8 cellular contexts compared by ENCODE assay signal in the genomic region with DNA sequence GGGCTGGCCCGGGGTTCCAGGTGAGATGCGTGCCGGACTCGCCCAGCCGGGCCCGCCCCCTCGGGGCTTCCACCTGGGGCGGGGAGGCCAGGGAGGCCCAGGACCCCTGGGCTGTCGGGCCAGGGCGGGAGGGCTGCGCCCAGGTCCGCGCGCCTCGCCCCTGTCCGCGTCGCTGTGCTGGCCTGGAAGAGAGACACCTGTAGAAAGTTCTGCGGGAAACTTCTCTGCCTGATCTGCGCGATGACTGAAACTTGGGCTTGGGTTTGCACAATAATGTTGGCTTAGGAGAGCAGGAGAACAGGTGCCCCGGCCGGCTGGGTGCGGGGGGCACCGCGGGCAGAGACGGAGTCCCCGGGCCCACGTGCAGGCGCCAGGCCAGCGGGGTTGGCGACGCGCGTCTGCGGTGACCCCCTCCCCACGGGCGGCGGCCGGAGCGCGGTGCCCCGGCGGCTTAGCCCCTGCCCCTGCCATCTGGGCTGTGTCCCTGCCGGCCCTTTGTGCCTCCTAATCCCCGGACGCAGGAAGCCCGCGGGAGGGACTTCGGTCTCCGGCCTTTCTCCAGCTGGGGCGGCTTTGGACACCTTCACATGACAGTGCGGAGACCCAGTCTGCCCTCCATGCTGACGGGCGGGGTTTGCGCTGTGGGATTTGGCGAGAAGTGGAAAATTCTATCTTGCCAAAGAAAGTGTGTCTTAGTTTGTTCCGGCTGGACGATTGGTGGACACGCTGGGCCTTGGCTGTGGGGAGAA. TPM values are rescaled to one million over a fixed set of nuclear protein-coding genes. Genes with fewer than 3 reads are reported as not detected.
DNase-seq lines count a peak whose midpoint lies in the region; ATAC-seq, FAIRE-seq and TF ChIP-seq lines count a peak whose summit lies in the region.

No MANE protein-coding gene starts in this region.

- CTCF ChIA-PET in K562 (lab: Yijun Ruan, JAX; ENCODE audit: low intra/inter-chr PET ratio), result interaction anchor here (2.3 kb wide), 1 partner anchor 10 kb away, joined by 9 read pairs; a partner anchor contains a TSS

- H3K4me1 ChIP-seq in K562 (replicated peaks in 1 of 2; ENCODE audit: control insufficient read depth in 2 of 2, insufficient read depth in 2 of 2, low read length in 2 of 2) (peaks cover 12 to 35% of the 10 kb centered on the region in 2 experiments), lung (ENCODE audit: control insufficient read depth in 2 of 2, insufficient read depth in 2 of 2, low read length in 2 of 2) (peaks cover 0 to 9% of the 10 kb centered on the region in 2 donors), aorta (ENCODE audit: control insufficient read depth in 1 of 2, insufficient read depth in 2 of 2, low read length in 2 of 2) (no peaks in the 10 kb centered on the region)

- no TSS peak for BruUV-seq in K562 (replicated peaks; lab: Mats Ljungman, UMichigan)

- intact Hi-C loops in K562 (cut with micrococcal nuclease), result loop anchor here (10.0 kb wide), 1 partner anchor 241 kb away; a partner anchor contains a TSS
- intact Hi-C loops in aorta (cut with DNase I), result no loop called here

- H3K27ac ChIP-seq in K562 (ENCODE audit: extremely low read depth, low read depth, low read length) (peak overlapping the region; percentile 48; the same call in 1 of the 3 replicates), lung (ENCODE audit: low read depth in 1 of 2, low read length in 1 of 2) (peak overlapping the region in 1 of 2 donors; percentile 85), aorta (ENCODE audit: low read depth in 1 of 2, low read length in 2 of 2) (no peak overlapping the region)

- peak; percentile 60 for DNase-seq in GM13977 (ENCODE audit: low spot score)
- peak in 2 of 4 experiments; percentile 30 to 33 for DNase-seq in K562 (ENCODE audit: extremely low read depth in 1 of 4, low spot score in 3 of 4)
- peak; percentile 48 for DNase-seq in lung (ENCODE audit: low spot score)
- DNase-seq in aorta, result no peak
- DNase-seq in effector CD4-positive, alpha-beta T cell, result no peak
- DNase-seq in stimulated activated CD4-positive, alpha-beta T cell treated with anti-CD3 and anti-CD28 coated beads, Interleukin-12 subunit alpha, Interleukin-12 subunit beta, amount 100 ng/mL, for 4 hours, result no peak

- in situ Hi-C loops in GM13977 (cut with MboI; ENCODE audit: low pct_unique_long_range_greater_than_20kb, low sequenced_read_pairs, unreplicated experiment), result no loop called here
- in situ Hi-C loops in K562 (cut with MboI), result no loop called here

- peak overlapping the region; percentile 94 for H3K4me3 ChIP-seq in K562
- H3K4me3 ChIP-seq in lung, result peak overlapping the region; percentile 64
- H3K4me3 ChIP-seq in aorta (ENCODE audit: low read length in 2 of 2), result peak overlapping the region; percentile 56 to 57

- peaks cover 32% of the 10 kb centered on the region for H3K36me3 ChIP-seq in K562 (ENCODE audit: control insufficient read depth, insufficient read depth, low read length)
- H3K36me3 ChIP-seq in lung (ENCODE audit: control insufficient read depth in 2 of 2, insufficient read depth in 2 of 2, low read length in 2 of 2), result peaks cover 0 to 9% of the 10 kb centered on the region in 2 donors
- no peaks in the 10 kb centered on the region for H3K36me3 ChIP-seq in aorta (ENCODE audit: control insufficient read depth in 1 of 2, insufficient read depth in 2 of 2, low read length in 1 of 2)

- no peaks in the 10 kb centered on the region for H3K27me3 ChIP-seq in K562 (ENCODE audit: control insufficient read depth in 2 of 2, insufficient read depth in 2 of 2, low read length in 2 of 2)
- H3K27me3 ChIP-seq in lung (ENCODE audit: control insufficient read depth, insufficient read depth), result no peaks in the 10 kb centered on the region
- no peaks in the 10 kb centered on the region for H3K27me3 ChIP-seq in aorta (ENCODE audit: control insufficient read depth in 1 of 2, insufficient read depth in 2 of 2, low read length in 1 of 2)

- no peak for TF ChIP-seq POLR2A in K562 (conservative IDR thresholded peaks at IDR 0.05)

- WGBS in K562 (ENCODE audit: insufficient coverage, low coverage, missing lambda C conversion rate), result 2% methylated on average over 36 of the region's 60 CpGs
- 1 to 5% methylated on average over 33 to 60 of the region's 60 CpGs for WGBS in lung, 2 donors
- WGBS in aorta, 2 donors, result 1 to 2% methylated on average over 56 to 60 of the region's 60 CpGs

- no peak for TF ChIP-seq EP300 in K562 (IDR thresholded peaks at IDR 0.05; ENCODE audit: low read length)

- H3K9me3 ChIP-seq in K562 (replicated peaks; ENCODE audit: control insufficient read depth, insufficient read depth, low read depth, low read length) (no peaks in the 10 kb centered on the region), lung (ENCODE audit: control insufficient read depth in 2 of 2, insufficient read depth in 1 of 2, low read length in 1 of 2) (peaks cover 0 to 3% of the 10 kb centered on the region in 2 donors), aorta (ENCODE audit: control insufficient read depth, low read length) (no peaks in the 10 kb centered on the region)

- peak; percentile 3 for ATAC-seq in HG03432 (IDR thresholded peaks at IDR 0.05; ENCODE audit: unreplicated experiment)
- peak; percentile 42 for ATAC-seq in K562
- ATAC-seq in lung (ENCODE audit: insufficient read depth, low FRiP score), result peak; percentile 10
- peak; percentile 5 for ATAC-seq in aorta (ENCODE audit: low FRiP score)
- ATAC-seq in HG02970 (IDR thresholded peaks at IDR 0.05; ENCODE audit: low FRiP score, unreplicated experiment), result no peak

- H3K4me2 ChIP-seq in K562 (ENCODE audit: insufficient read depth, low read length), result peak overlapping the region; percentile 74

- POLR2A ChIA-PET in K562 (lab: Yijun Ruan, JAX), result interaction anchor here (0.5 to 1.9 kb wide), 10 partner anchors 8 to 295 kb away, joined by 3 to 6 read pairs (median 4); a partner anchor contains a TSS

- FAIRE-seq in K562 (lab: Jason Lieb, UNC), result no peak

- peak overlapping the region; percentile 37 to 97; a peak in 3 of 4 replicates for H3K9ac ChIP-seq in K562 (ENCODE audit: insufficient read depth in 1 of 2, low read depth in 2 of 2, low read length in 2 of 2)

- H3K79me2 ChIP-seq in K562 (ENCODE audit: control insufficient read depth, insufficient read depth, low read length), result peaks cover 8% of the 10 kb centered on the region; the same call in 1 of the 3 replicates

- H4K20me1 ChIP-seq in K562 (replicated peaks; ENCODE audit: control insufficient read depth, insufficient read depth, low read length), result no peaks in the 10 kb centered on the region; the same call in 1 of the 2 replicates

- no peaks in the 10 kb centered on the region for H3K9me1 ChIP-seq in K562 (ENCODE audit: control insufficient read depth, insufficient read depth, low read length)

- no peak for TF ChIP-seq RAD21 in K562 (CRISPR knock-in tag; conservative IDR thresholded peaks at IDR 0.05 in 1 of 2, IDR thresholded peaks at IDR 0.05 in 1 of 2)

- peak overlapping the region; percentile 57 for H2AFZ ChIP-seq in K562 (ENCODE audit: low read depth, low read length)

- TF ChIP-seq CTCF in GM13977 (IDR thresholded peaks at IDR 0.05; ENCODE audit: extremely low read depth, insufficient read depth, missing control alignments) (no peak), K562 (IDR thresholded peaks at IDR 0.05 in 2 of 3, conservative IDR thresholded peaks at IDR 0.05 in 1 of 3; ENCODE audit: insufficient read depth in 2 of 3, low read depth in 1 of 3, low read length in 3 of 3) (no peak), lung (IDR thresholded peaks at IDR 0.05; ENCODE audit: control extremely low read depth, extremely low read depth) (no peak)

RNA-seq across cellular contexts. Expression of a gene that starts 0.5 kb away (rescaled TPM):
- total RNA-seq in K562 (2011; cell fraction: chromatin; rRNA removed; ENCODE audit: low replicate concordance), result 25.4 and 96.6 TPM in 2 replicates
- total RNA-seq in K562 (2011; cell fraction: nucleolus; rRNA removed), result 63.3 and 66.7 TPM in 2 replicates
- total RNA-seq in K562 (2011; cell fraction: nucleoplasm; rRNA removed), result 38.1 and 42.6 TPM in 2 replicates
- total RNA-seq in K562 (2014; rRNA removed) (17.9 and 19.5 TPM in 2 replicates), K562 (2014; rRNA removed; fragmentation: Illumina TruSeq; extraction: Trizol) (1.8 and 3.0 TPM in 2 replicates), K562 (2015; rRNA removed; fragmentation: Illumina TruSeq; extraction: Trizol) (10.2 and 11.8 TPM in 2 replicates), K562 (2021) (24.4 and 25.2 TPM in 2 replicates), lung (100 to 1,000 TPM; 103 to 199 TPM), aorta (10 to 100 TPM in 1 of 2 donors, 1 to 10 TPM in 1; 9.7 to 11.1 TPM)
- polyA plus RNA-seq in K562 (2011; rRNA removed) (12.5 and 16.0 TPM in 2 replicates), K562 (2014; fragmentation: Illumina TruSeq; extraction: Trizol) (3.7 and 14.7 TPM in 2 replicates), K562 (2014; fragmentation: Nextera tagmentation; extraction: Ambion mirVana) (1 to 10 TPM in 1 of 2 experiments, under 1 TPM in 1; 0.32 to 1.3 TPM), K562 (2014; rRNA removed) (17.7 and 23.7 TPM in 2 replicates), lung (100 to 1,000 TPM in 1 of 2 donors, 10 to 100 TPM in 1; 80.5 to 195 TPM), aorta (10 to 100 TPM; 10.1 to 14.4 TPM)
- polyA plus RNA-seq in K562 (2011; cell fraction: cytosol; rRNA removed), result 14.3 and 34.7 TPM in 2 replicates
- polyA plus RNA-seq in K562 (2011; cell fraction: nucleus; rRNA removed), result 44.8 and 82.4 TPM in 2 replicates
- 14.8 and 26.6 TPM in 2 replicates for polyA plus RNA-seq in K562 (2012)
- polyA minus RNA-seq in K562 (2011; rRNA and poly(A)+ RNA removed), result 4.3 and 6.7 TPM in 2 replicates
- polyA minus RNA-seq in K562 (2011; cell fraction: cytosol; rRNA and poly(A)+ RNA removed), result 10.6 and 11.3 TPM in 2 replicates
- polyA minus RNA-seq in K562 (2011; cell fraction: nucleus; rRNA and poly(A)+ RNA removed), result 21.3 and 23.8 TPM in 2 replicates

RNA-seq across cellular contexts. Expression of a gene that starts 9.7 kb away (rescaled TPM):
- 43.1 and 96.1 TPM in 2 replicates for total RNA-seq in K562 (2011; cell fraction: chromatin; rRNA removed; ENCODE audit: low replicate concordance)
- total RNA-seq in K562 (2011; cell fraction: nucleolus; rRNA removed), result 63.2 and 67.5 TPM in 2 replicates
- 52.4 and 53.0 TPM in 2 replicates for total RNA-seq in K562 (2011; cell fraction: nucleoplasm; rRNA removed)
- total RNA-seq in K562 (2014; rRNA removed), result 53.0 and 81.0 TPM in 2 replicates
- total RNA-seq in K562 (2014; rRNA removed; fragmentation: Illumina TruSeq; extraction: Trizol), result 34.6 and 48.9 TPM in 2 replicates
- 35.6 and 37.2 TPM in 2 replicates for total RNA-seq in K562 (2015; rRNA removed; fragmentation: Illumina TruSeq; extraction: Trizol)
- total RNA-seq in K562 (2021), result 58.0 and 64.3 TPM in 2 replicates
- 57.6 and 62.0 TPM in 2 replicates for polyA plus RNA-seq in K562 (2011; rRNA removed)
- polyA plus RNA-seq in K562 (2011; cell fraction: cytosol; rRNA removed), result 56.9 and 82.8 TPM in 2 replicates
- polyA plus RNA-seq in K562 (2011; cell fraction: nucleus; rRNA removed), result 77.8 and 89.5 TPM in 2 replicates
- 38.5 and 39.9 TPM in 2 replicates for polyA plus RNA-seq in K562 (2012)
- 40.0 and 41.6 TPM in 2 replicates for polyA plus RNA-seq in K562 (2014; fragmentation: Illumina TruSeq; extraction: Trizol)
- polyA plus RNA-seq in K562 (2014; fragmentation: Nextera tagmentation; extraction: Ambion mirVana), result 10 to 100 TPM in 1 of 2 experiments, 1 to 10 TPM in 1; 5.9 to 13.6 TPM
- 55.6 and 62.6 TPM in 2 replicates for polyA plus RNA-seq in K562 (2014; rRNA removed)
- polyA minus RNA-seq in K562 (2011; rRNA and poly(A)+ RNA removed), result 23.1 and 38.9 TPM in 2 replicates
- 16.1 and 23.9 TPM in 2 replicates for polyA minus RNA-seq in K562 (2011; cell fraction: cytosol; rRNA and poly(A)+ RNA removed)
- 14.4 and 17.5 TPM in 2 replicates for polyA minus RNA-seq in K562 (2011; cell fraction: nucleus; rRNA and poly(A)+ RNA removed)
- 10 to 100 TPM; 18.4 to 22.4 TPM for total RNA-seq in lung
- 10 to 100 TPM; 20.9 to 36.5 TPM for polyA plus RNA-seq in lung
- 10 to 100 TPM; 10.8 to 14.0 TPM for total RNA-seq in aorta
- polyA plus RNA-seq in aorta, result 10 to 100 TPM in 1 of 2 donors, 1 to 10 TPM in 1; 8.8 to 27.3 TPM

RNA-seq across cellular contexts. Expression of a gene that starts 10.6 kb away (rescaled TPM):
- total RNA-seq in K562 (2011; cell fraction: chromatin; rRNA removed; ENCODE audit: low replicate concordance), result 7.8 and 33.3 TPM in 2 replicates
- total RNA-seq in K562 (2011; cell fraction: nucleolus; rRNA removed), result 14.5 and 19.7 TPM in 2 replicates
- 6.2 and 10.0 TPM in 2 replicates for total RNA-seq in K562 (2011; cell fraction: nucleoplasm; rRNA removed)
- total RNA-seq in K562 (2014; rRNA removed) (2.3 and 3.5 TPM in 2 replicates), K562 (2014; rRNA removed; fragmentation: Illumina TruSeq; extraction: Trizol) (1.1 and 1.3 TPM in 2 replicates), K562 (2015; rRNA removed; fragmentation: Illumina TruSeq; extraction: Trizol) (2.1 and 2.3 TPM in 2 replicates), K562 (2021) (12.2 and 14.5 TPM in 2 replicates), lung (10 to 100 TPM; 44.1 to 81.5 TPM), aorta (10 to 100 TPM; 61.5 to 63.4 TPM)
- polyA plus RNA-seq in K562 (2011; rRNA removed) (1.9 and 2.2 TPM in 2 replicates), K562 (2014; fragmentation: Illumina TruSeq; extraction: Trizol) (2.5 and 5.7 TPM in 2 replicates), K562 (2014; fragmentation: Nextera tagmentation; extraction: Ambion mirVana) (under 1 TPM; 0.01 to 0.04 TPM), K562 (2014; rRNA removed) (3.0 and 5.1 TPM in 2 replicates), lung (10 to 100 TPM; 22.3 to 26.1 TPM), aorta (1 to 10 TPM; 4.0 to 8.9 TPM)
- polyA plus RNA-seq in K562 (2011; cell fraction: cytosol; rRNA removed), result 1.2 and 1.5 TPM in 2 replicates
- 6.5 and 13.9 TPM in 2 replicates for polyA plus RNA-seq in K562 (2011; cell fraction: nucleus; rRNA removed)
- 4.8 and 5.2 TPM in 2 replicates for polyA plus RNA-seq in K562 (2012)
- polyA minus RNA-seq in K562 (2011; rRNA and poly(A)+ RNA removed), result 1.8 and 1.9 TPM in 2 replicates
- polyA minus RNA-seq in K562 (2011; cell fraction: cytosol; rRNA and poly(A)+ RNA removed), result 3.8 and 8.4 TPM in 2 replicates
- 8.6 and 9.6 TPM in 2 replicates for polyA minus RNA-seq in K562 (2011; cell fraction: nucleus; rRNA and poly(A)+ RNA removed)

Comparison
In these comparisons a context has a peak if more than half of its experiments do, and no peak if none do; other contexts are left out.
1. DNase-seq: peak in GM13977 (single experiment) and lung (single experiment); none in aorta (0 of 2), effector CD4-positive, alpha-beta T cell (single experiment) and stimulated activated CD4-positive, alpha-beta T cell treated with anti-CD3 and anti-CD28 coated beads, Interleukin-12 subunit alpha, Interleukin-12 subunit beta, amount 100 ng/mL, for 4 hours (single experiment).
2. Peak in every context shown above with its lines, with median percentiles within 50 percentile points of each other: H3K4me3 ChIP-seq.